ENCODE assay signal across 7 cellular contexts in the genomic region with DNA sequence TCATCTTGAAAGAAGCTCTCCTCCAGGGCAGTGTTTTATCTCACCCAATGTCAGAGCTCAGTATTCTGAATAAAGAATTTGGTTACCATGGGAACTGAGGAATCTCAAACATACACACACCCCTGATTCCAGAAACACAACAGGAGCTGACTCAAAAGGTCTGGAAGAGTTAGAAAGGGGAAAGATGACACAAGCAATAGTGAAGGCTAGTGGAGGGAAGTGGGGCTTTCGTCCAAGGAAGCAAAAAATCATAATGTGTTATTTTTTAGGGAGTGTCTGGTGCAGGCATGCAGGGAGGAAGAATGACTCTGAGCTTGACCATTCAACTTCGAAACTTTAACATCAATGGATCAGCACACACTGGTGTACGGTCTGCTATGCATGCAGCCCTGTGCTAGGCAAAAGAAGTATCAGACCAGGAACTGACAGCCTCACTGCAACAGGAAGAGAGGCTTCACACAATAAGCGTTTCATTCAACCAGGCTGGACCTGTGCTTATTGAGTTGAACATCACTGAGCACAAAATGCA. TPM values are rescaled to one million over a fixed set of nuclear protein-coding genes. Genes with fewer than 3 reads are reported as not detected.
DNase-seq lines count a peak whose midpoint lies in the region; ATAC-seq and TF ChIP-seq lines count a peak whose summit lies in the region.

No MANE protein-coding gene starts in this region.

- in situ Hi-C loops in transverse colon (cut with MboI; ENCODE audit: low pct_ligation_motif_present in 1 of 4, low pct_unique_long_range_greater_than_20kb in 1 of 4, low sequenced_read_pairs in 3 of 4), result loop anchor here in 3 of 4 donors (5.0 to 25.0 kb wide), 4 partner anchors 65 to 145 kb away; no protein-coding TSS in a partner anchor

- TF ChIP-seq POLR2A in transverse colon (IDR thresholded peaks at IDR 0.05), result no peak

- H3K36me3 ChIP-seq in left lung (peaks cover 0 to 42% of the 10 kb centered on the region in 2 donors), transverse colon (peaks cover 0 to 7% (median under 1%) of the 10 kb centered on the region in 4 donors)

- DNase-seq in LHCN-M2 (ENCODE audit: low read depth) (peak; percentile 88), dermis blood vessel endothelial cell (peak; percentile 94), left lung (no peak), transverse colon (no peak), middle frontal gyrus (ENCODE audit: extremely low spot score, low spot score) (no peak)

- WGBS in transverse colon (ENCODE audit: low coverage in 1 of 2), 2 donors, result 43 to 71% methylated on average over 4 of the region's 4 CpGs

- no peaks in the 10 kb centered on the region for H3K27me3 ChIP-seq in left lung
- no peaks in the 10 kb centered on the region for H3K27me3 ChIP-seq in transverse colon

- no peak overlapping the region for H3K4me3 ChIP-seq in left lung
- no peak overlapping the region for H3K4me3 ChIP-seq in transverse colon

- peak; percentile 54 for ATAC-seq in left lung
- no peak for ATAC-seq in GM19397 (IDR thresholded peaks at IDR 0.05; ENCODE audit: unreplicated experiment)
- ATAC-seq in HG03442 (IDR thresholded peaks at IDR 0.05; ENCODE audit: unreplicated experiment), result no peak

- TF ChIP-seq CTCF in left lung (IDR thresholded peaks at IDR 0.05) (no peak), transverse colon (IDR thresholded peaks at IDR 0.05) (no peak)

- TF ChIP-seq EP300 in transverse colon (IDR thresholded peaks at IDR 0.05; ENCODE audit: low read depth), result no peak

- H3K27ac ChIP-seq in left lung (peak overlapping the region; percentile 45 to 49), transverse colon (peak overlapping the region; percentile 28 to 58 (median 39))

- intact Hi-C loops in left lung (cut with DNase I) (loop anchor here in 1 of 2 donors (5.0 kb wide), 1 partner anchor 62 kb away; no protein-coding TSS in a partner anchor), transverse colon (cut with DNase I; ENCODE audit: low total_unique reads) (loop anchor here (5.0 kb wide), 1 partner anchor 62 kb away; no protein-coding TSS in a partner anchor)

- H3K4me1 ChIP-seq in left lung, result peaks cover 5 to 31% of the 10 kb centered on the region in 2 donors
- peaks cover 0 to 18% (median 5%) of the 10 kb centered on the region in 4 donors for H3K4me1 ChIP-seq in transverse colon

- H3K9me3 ChIP-seq in left lung, result no peaks in the 10 kb centered on the region
- no peaks in the 10 kb centered on the region for H3K9me3 ChIP-seq in transverse colon

RNA-seq across cellular contexts. Expression of gene HEBP1, which starts 20.3 kb away (rescaled TPM):
- total RNA-seq in LHCN-M2 (2014; rRNA removed), result 7.7 and 8.0 TPM in 2 replicates
- polyA plus RNA-seq in LHCN-M2 (2012), result 72.8 TPM
- total RNA-seq in dermis blood vessel endothelial cell, result 23.3 and 34.7 TPM in 2 replicates
- 10 to 100 TPM; 79.5 to 81.1 TPM for total RNA-seq in left lung
- total RNA-seq in transverse colon, result 10 to 100 TPM; 10.3 to 74.4 (median 37.4) TPM

RNA-seq across cellular contexts. Expression of gene GPRC5D, which starts 27.8 kb away (rescaled TPM):
- total RNA-seq in LHCN-M2 (2014; rRNA removed) (not detected in 2 replicates), dermis blood vessel endothelial cell (0.17 TPM in 1 of 2 replicates, not detected in the other), left lung (not detected), transverse colon (under 1 TPM in 1 of 4 donors, not detected in 3; 0.48 TPM)
- polyA plus RNA-seq in LHCN-M2 (2012), result not detected

Comparison
In these comparisons a context has a peak if more than half of its experiments do, and no peak if none do; other contexts are left out.
1. DNase-seq: peak in LHCN-M2 (single experiment) and dermis blood vessel endothelial cell (single experiment); none in left lung (0 of 2), transverse colon (single experiment) and middle frontal gyrus (single experiment).